ENCODE assay signal across 8 cellular contexts in genomic region chr4:3766791-3767561, GRCh38. TPM values are rescaled to one million over a fixed set of nuclear protein-coding genes. Genes with fewer than 3 reads are reported as not detected.
DNase-seq lines count a peak whose midpoint lies in the region; ATAC-seq, FAIRE-seq and TF ChIP-seq lines count a peak whose summit lies in the region.

No MANE protein-coding gene starts in this region.

- no peaks in the 10 kb centered on the region for H3K9me3 Mint-ChIP-seq in neural crest cell

- DNase-seq in ecto neural progenitor cell (ENCODE audit: low spot score): peak; percentile 77
- peak; percentile 22 for DNase-seq in neural crest cell (ENCODE audit: low read depth, low spot score)
- DNase-seq in T-helper 17 cell: no peak
- DNase-seq in small intestine: no peak
- no peak for DNase-seq in GM19238 (ENCODE audit: insufficient read length, low spot score)

- WGBS in small intestine, 3 donors: 11 to 22% (median 17%) methylated on average over 76 to 106 of the region's 106 CpGs

- H4K20me1 ChIP-seq in BLaER1: peaks cover 42% of the 10 kb centered on the region

- ATAC-seq in T-helper 17 cell: no peak
- no peak for ATAC-seq in HG03139 (IDR thresholded peaks at IDR 0.05; ENCODE audit: unreplicated experiment)

- peaks cover 25% of the 10 kb centered on the region for H3K4me1 Mint-ChIP-seq in neural crest cell
- peaks cover 5% of the 10 kb centered on the region for H3K4me1 Mint-ChIP-seq in T-helper 17 cell

- H3K27ac Mint-ChIP-seq in neural crest cell (ENCODE audit: unreplicated experiment) (no peak overlapping the region), T-helper 17 cell (no peak overlapping the region)

- no peak for FAIRE-seq in small intestine (lab: Jason Lieb, UNC)

- H3K4me1 ChIP-seq in BLaER1 (peaks cover 84% of the 10 kb centered on the region), HUES6 (ENCODE audit: control insufficient read depth, insufficient read depth, low read length) (peaks cover 46% of the 10 kb centered on the region; the same call in 1 of the 2 replicates), small intestine (ENCODE audit: control insufficient read depth in 2 of 2, insufficient read depth in 1 of 2, low read depth in 1 of 2, low read length in 1 of 2) (no peaks in the 10 kb centered on the region)

- H3K27me3 ChIP-seq in BLaER1: peaks cover 18% of the 10 kb centered on the region
- peaks cover 31% of the 10 kb centered on the region for H3K27me3 ChIP-seq in HUES6 (ENCODE audit: control insufficient read depth, insufficient read depth, low read length)
- H3K27me3 ChIP-seq in small intestine (ENCODE audit: control insufficient read depth in 2 of 2, insufficient read depth in 2 of 2, low read length in 2 of 2): peaks cover 3 to 19% of the 10 kb centered on the region in 2 donors

- peak overlapping the region; percentile 91 for H3K4me2 ChIP-seq in BLaER1

- H3K27me3 Mint-ChIP-seq in neural crest cell (ENCODE audit: low read depth): peaks cover 31% of the 10 kb centered on the region
- H3K27me3 Mint-ChIP-seq in T-helper 17 cell: peaks cover 42% of the 10 kb centered on the region

- H3K9me3 ChIP-seq in BLaER1 (no peaks in the 10 kb centered on the region), HUES6 (ENCODE audit: control insufficient read depth, insufficient read depth, low read depth, low read length) (no peaks in the 10 kb centered on the region), T-helper 17 cell (ENCODE audit: control insufficient read depth, low read length, poor library complexity, severe bottlenecking) (no peaks in the 10 kb centered on the region), small intestine (ENCODE audit: control insufficient read depth, low read depth) (no peaks in the 10 kb centered on the region)

- TF ChIP-seq CTCF in neural crest cell (conservative IDR thresholded peaks at IDR 0.05): no peak

- H3K36me3 ChIP-seq in BLaER1: no peaks in the 10 kb centered on the region
- H3K36me3 ChIP-seq in HUES6 (ENCODE audit: control insufficient read depth, insufficient read depth, low read length): no peaks in the 10 kb centered on the region
- no peaks in the 10 kb centered on the region for H3K36me3 ChIP-seq in small intestine (ENCODE audit: control insufficient read depth in 2 of 2, insufficient read depth in 2 of 2, low read length in 2 of 2)

- H3K4me3 ChIP-seq in BLaER1: peak overlapping the region; percentile 74
- peak overlapping the region; percentile 46 for H3K4me3 ChIP-seq in HUES6 (ENCODE audit: low read depth, low read length)
- H3K4me3 ChIP-seq in small intestine (ENCODE audit: low read depth in 1 of 2, low read length in 2 of 2): no peak overlapping the region

- H3K9ac ChIP-seq in BLaER1: 0 out of 2 replicates have a peak overlapping the region, but pooled peaks have one; percentile 65
- H3K9ac ChIP-seq in HUES6 (ENCODE audit: low read length): peak overlapping the region; percentile 67

- H3K36me3 Mint-ChIP-seq in neural crest cell (ENCODE audit: low read depth): no peaks in the 10 kb centered on the region
- H3K36me3 Mint-ChIP-seq in T-helper 17 cell (ENCODE audit: low read depth): peaks cover 3% of the 10 kb centered on the region

- H3K27ac ChIP-seq in BLaER1 (peak overlapping the region; percentile 35; the same call in 1 of the 2 replicates), HUES6 (ENCODE audit: low read depth, low read length) (no peak overlapping the region), small intestine (ENCODE audit: low read depth in 1 of 2, low read length in 1 of 2) (no peak overlapping the region)

- peak overlapping the region; percentile 84 for H3K4me3 Mint-ChIP-seq in neural crest cell
- H3K4me3 Mint-ChIP-seq in T-helper 17 cell: no peak overlapping the region

RNA-seq across cellular contexts. Expression of gene ADRA2C, which starts 0.8 kb away (rescaled TPM):
- 6.1 and 6.8 TPM in 2 replicates for total RNA-seq in neural crest cell
- not detected for total RNA-seq in T-helper 17 cell
- 1 to 10 TPM in 1 of 3 donors, not detected in 2; 4.6 TPM for polyA plus RNA-seq in small intestine

Comparison
In these comparisons a context has a peak if more than half of its experiments do, and no peak if none do; other contexts are left out.
1. H3K4me3 ChIP-seq: peak in BLaER1 (single experiment) and HUES6 (single experiment); none in small intestine (0 of 2).
2. DNase-seq: peak in ecto neural progenitor cell (single experiment) and neural crest cell (single experiment); none in T-helper 17 cell (0 of 3), small intestine (single experiment) and GM19238 (single experiment).